Comparison of ENCODE assay signal across 8 cellular contexts in genomic region chr5:157511656-157512644, GRCh38. TPM values are rescaled to one million over a fixed set of nuclear protein-coding genes. Genes with fewer than 3 reads are reported as not detected.
DNase-seq lines count a peak whose midpoint lies in the region; ATAC-seq and TF ChIP-seq lines count a peak whose summit lies in the region.

No MANE protein-coding gene starts in this region.

- peak overlapping the region in 2 of 4 donors; percentile 15 to 33 for H3K4me3 Mint-ChIP-seq in IgD-negative memory B cell
- H3K4me3 Mint-ChIP-seq in activated T-cell treated with anti-CD3 and anti-CD28 coated beads, Interleukin-2, amount 50 U/mL, for 72 hours, result no peak overlapping the region

- peaks cover 22 to 54% (median 49%) of the 10 kb centered on the region in 3 donors for H3K4me1 Mint-ChIP-seq in IgD-negative memory B cell
- peaks cover 14% of the 10 kb centered on the region for H3K4me1 Mint-ChIP-seq in activated T-cell treated with anti-CD3 and anti-CD28 coated beads, Interleukin-2, amount 50 U/mL, for 72 hours (ENCODE audit: low read depth)

- H3K9me3 Mint-ChIP-seq in IgD-negative memory B cell, result peaks cover 0 to 2% (median 0%) of the 10 kb centered on the region in 3 donors
- H3K9me3 Mint-ChIP-seq in activated T-cell treated with anti-CD3 and anti-CD28 coated beads, Interleukin-2, amount 50 U/mL, for 72 hours, result peaks cover 0 to 1% of the 10 kb centered on the region in 2 donors

- intact Hi-C loops in posterior vena cava (cut with DNase I), result loop anchor here in 1 of 2 donors (10.0 kb wide), 1 partner anchor 53 kb away; no protein-coding TSS in a partner anchor

- no peak overlapping the region for H3K4me3 ChIP-seq in AG04449 (ENCODE audit: low read depth, low read length)

- peak; percentile 25 to 59 for ATAC-seq in activated T-cell treated with anti-CD3 and anti-CD28 coated beads, Interleukin-2, amount 50 U/mL, for 72 hours (replicated peaks in 1 of 2)
- no peak for ATAC-seq in GM21723 (IDR thresholded peaks at IDR 0.05; ENCODE audit: unreplicated experiment)

- TF ChIP-seq CTCF in AG04449 (IDR thresholded peaks at IDR 0.05; ENCODE audit: insufficient read depth, low read length, missing control alignments), result no peak
- no peak for TF ChIP-seq CTCF in GM20000 (IDR thresholded peaks at IDR 0.05; ENCODE audit: extremely low read depth, missing control alignments)

- POLR2A ChIA-PET in AG04449 (lab: Yijun Ruan, JAX), result interaction anchor here (0.6 to 1.7 kb wide), 5 partner anchors 59 to 220 kb away, joined by 3 to 5 read pairs (median 3); partner anchors contain the start of gene ADAM19

- peak overlapping the region; percentile 59 to 95 (median 79) for H3K27ac Mint-ChIP-seq in IgD-negative memory B cell
- peak overlapping the region; percentile 35 for H3K27ac Mint-ChIP-seq in activated T-cell treated with anti-CD3 and anti-CD28 coated beads, Interleukin-2, amount 50 U/mL, for 72 hours

- peaks cover 20% of the 10 kb centered on the region for H3K36me3 Mint-ChIP-seq in IgD-negative memory B cell
- peaks cover 13 to 18% of the 10 kb centered on the region in 2 donors for H3K36me3 Mint-ChIP-seq in activated T-cell treated with anti-CD3 and anti-CD28 coated beads, Interleukin-2, amount 50 U/mL, for 72 hours (ENCODE audit: insufficient read depth in 2 of 2)

- H3K27me3 Mint-ChIP-seq in IgD-negative memory B cell, result no peaks in the 10 kb centered on the region
- H3K27me3 Mint-ChIP-seq in activated T-cell treated with anti-CD3 and anti-CD28 coated beads, Interleukin-2, amount 50 U/mL, for 72 hours (ENCODE audit: low read depth), result no peaks in the 10 kb centered on the region

- DNase-seq in AG04449 (ENCODE audit: low read depth, low spot score) (peak; percentile 92), glomerular visceral epithelial cell (ENCODE audit: extremely low spot score) (peak; percentile 93), posterior vena cava (ENCODE audit: low spot score) (peak; percentile 98), GM19238 (ENCODE audit: insufficient read length, low spot score) (no peak), GM20000 (ENCODE audit: low spot score) (no peak)
- peak; percentile 14 to 44 for DNase-seq in activated T-cell treated with anti-CD3 and anti-CD28 coated beads, Interleukin-2, amount 50 U/mL, for 72 hours

- CTCF ChIA-PET in AG04449 (lab: Yijun Ruan, JAX), result interaction anchor here (0.8 to 2.2 kb wide), 8 partner anchors 34 to 258 kb away, joined by 3 to 11 read pairs (median 3); no protein-coding TSS in a partner anchor

RNA-seq across cellular contexts. Expression of gene NIPAL4, which starts 51.9 kb away (rescaled TPM):
- 2.2 TPM for polyA plus RNA-seq in IgD-negative memory B cell
- total RNA-seq in activated T-cell treated with anti-CD3 and anti-CD28 coated beads, Interleukin-2, amount 50 U/mL, for 72 hours, result 1 to 10 TPM; 3.1 to 5.9 TPM
- total RNA-seq in posterior vena cava, result under 1 TPM; 0.37 to 0.52 TPM

Comparison
In these comparisons a context has a peak if more than half of its experiments do, and no peak if none do; other contexts are left out.
1. DNase-seq: peak in AG04449 (single experiment), activated T-cell treated with anti-CD3 and anti-CD28 coated beads, Interleukin-2, amount 50 U/mL, for 72 hours (2 of 2), glomerular visceral epithelial cell (single experiment) and posterior vena cava (single experiment); none in GM19238 (single experiment) and GM20000 (single experiment).